20 cellular contexts compared by ENCODE assay signal in the genomic region with DNA sequence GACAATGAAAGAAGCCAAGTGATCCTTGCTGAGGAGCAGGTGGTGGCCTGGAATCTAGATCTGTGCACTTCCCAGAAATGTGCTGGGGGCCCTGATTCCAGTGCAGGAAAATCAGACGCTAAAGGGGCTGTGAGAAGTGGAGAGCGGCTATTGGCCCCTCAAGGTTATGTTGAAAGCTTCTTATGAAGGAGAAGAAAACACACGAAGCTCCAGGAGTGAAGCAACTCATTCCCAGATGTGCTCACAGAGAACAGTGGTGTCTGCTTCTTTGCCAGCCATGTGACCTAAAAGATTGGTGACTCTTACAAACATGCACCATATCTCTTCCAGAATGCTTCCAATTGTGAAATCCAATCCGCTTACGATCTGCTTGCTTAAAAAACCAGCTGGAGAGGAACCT.
DNase-seq lines count a peak whose midpoint lies in the region; ATAC-seq and TF ChIP-seq lines count a peak whose summit lies in the region.
"Had no signal": no experiment of that assay in that cellular context is flagged by ENCODE, and none has a peak within 500 bp of the region (broad histone marks: within the 10 kb centered on the region; RNA-seq: fewer than 3 reads in every experiment).

No MANE protein-coding gene starts in this region.

- no peaks in the 10 kb centered on the region for H3K4me1 Mint-ChIP-seq in natural killer cell treated with Interleukin-12 subunit alpha and Interleukin-12 subunit beta and Interleukin-15 and Interleukin-18, amount 100 ng/mL, for 72 hours (ENCODE audit: low read depth in 2 of 2)

- WGBS in heart left ventricle, 4 donors: 80 to 82% (median 81%) methylated on average over 5 of the region's 5 CpGs
- whole genome bisulfite sequencing in smooth muscle cell (ENCODE audit: low lambda C conversion rate): 74% methylated on average over 5 of the region's 5 CpGs

- H3K27ac Mint-ChIP-seq in natural killer cell treated with Interleukin-12 subunit alpha and Interleukin-12 subunit beta and Interleukin-15 and Interleukin-18, amount 100 ng/mL, for 72 hours: no peak overlapping the region

- H3K4me1 ChIP-seq in breast epithelium (no peaks in the 10 kb centered on the region), heart left ventricle (peaks cover 3 to 37% (median 23%) of the 10 kb centered on the region in 12 donors), smooth muscle cell (ENCODE audit: low read depth) (peaks cover 3% of the 10 kb centered on the region)
- H3K4me1 ChIP-seq: A549 had no signal

- H3K4me2 ChIP-seq in smooth muscle cell: no peak overlapping the region
- H3K4me2 ChIP-seq: A549, SK-N-SH had no signal

- H3K9ac ChIP-seq in smooth muscle cell (ENCODE audit: low read depth): no peak overlapping the region
- H3K9ac ChIP-seq: SK-N-SH had no signal

- no peaks in the 10 kb centered on the region for H3K79me2 ChIP-seq in smooth muscle cell (ENCODE audit: low read depth)

- H3K36me3 ChIP-seq in breast epithelium (no peaks in the 10 kb centered on the region), heart left ventricle (no peaks in the 10 kb centered on the region), smooth muscle cell (ENCODE audit: low read depth) (peaks cover 2% of the 10 kb centered on the region)
- H3K36me3 ChIP-seq: ascending aorta, transverse colon had no signal

- H3K4me3 Mint-ChIP-seq in natural killer cell treated with Interleukin-12 subunit alpha and Interleukin-12 subunit beta and Interleukin-15 and Interleukin-18, amount 100 ng/mL, for 72 hours: no peak overlapping the region

- ATAC-seq in heart left ventricle: peak in 3 of 4 donors; percentile 26 to 53 (median 47)
- peak; percentile 68 for ATAC-seq in sciatic nerve
- no peak for ATAC-seq in natural killer cell treated with Interleukin-12 subunit alpha and Interleukin-12 subunit beta and Interleukin-15 and Interleukin-18, amount 100 ng/mL, for 72 hours
- ATAC-seq: A549, HCT116 had no signal

- peaks cover 12% of the 10 kb centered on the region for H3K9me3 Mint-ChIP-seq in natural killer cell treated with Interleukin-12 subunit alpha and Interleukin-12 subunit beta and Interleukin-15 and Interleukin-18, amount 100 ng/mL, for 72 hours

- no peaks in the 10 kb centered on the region for H3K36me3 Mint-ChIP-seq in natural killer cell treated with Interleukin-12 subunit alpha and Interleukin-12 subunit beta and Interleukin-15 and Interleukin-18, amount 100 ng/mL, for 72 hours

- no peak for TF ChIP-seq POLR2A in breast epithelium (IDR thresholded peaks at IDR 0.05)
- no peak for TF ChIP-seq POLR2A in heart left ventricle (IDR thresholded peaks at IDR 0.05)

- H3K27ac ChIP-seq in breast epithelium (peak overlapping the region; percentile 37 to 77), heart left ventricle (peak overlapping the region in 6 of 12 donors; percentile 8 to 54 (median 36)), dorsolateral prefrontal cortex (no peak overlapping the region), smooth muscle cell (ENCODE audit: low read depth) (no peak overlapping the region)
- H3K27ac ChIP-seq: A549, ascending aorta, transverse colon had no signal

- H3K27me3 ChIP-seq in breast epithelium (no peaks in the 10 kb centered on the region), heart left ventricle (no peaks in the 10 kb centered on the region), dorsolateral prefrontal cortex (no peaks in the 10 kb centered on the region), smooth muscle cell (ENCODE audit: low read depth) (no peaks in the 10 kb centered on the region)
- H3K27me3 ChIP-seq: ascending aorta, transverse colon had no signal

- no peak for TF ChIP-seq CTCF in AG09309 (IDR thresholded peaks at IDR 0.05; ENCODE audit: control insufficient read depth, insufficient read depth, low read depth, low read length, missing control alignments)
- no peak for TF ChIP-seq CTCF in breast epithelium (IDR thresholded peaks at IDR 0.05)
- TF ChIP-seq CTCF in heart left ventricle (IDR thresholded peaks at IDR 0.05): no peak
- no peak for TF ChIP-seq CTCF in dorsolateral prefrontal cortex (IDR thresholded peaks at IDR 0.05 in 54 of 56, conservative IDR thresholded peaks at IDR 0.05 in 2 of 56; ENCODE audit: low read depth in 1 of 56, partially characterized antibody in 56 of 56)
- TF ChIP-seq CTCF in smooth muscle cell (IDR thresholded peaks at IDR 0.05; ENCODE audit: borderline replicate concordance, insufficient read depth, poor library complexity, severe bottlenecking): no peak

- H3K4me3 ChIP-seq in AG09309 (ENCODE audit: control insufficient read depth, low read depth, low read length): no peak overlapping the region
- H3K4me3 ChIP-seq in breast epithelium: no peak overlapping the region
- no peak overlapping the region for H3K4me3 ChIP-seq in heart left ventricle
- no peak overlapping the region for H3K4me3 ChIP-seq in dorsolateral prefrontal cortex
- no peak overlapping the region for H3K4me3 ChIP-seq in smooth muscle cell
- H3K4me3 ChIP-seq: A549, ascending aorta, transverse colon had no signal

- H3K9me3 ChIP-seq in breast epithelium (peaks cover 0 to 4% of the 10 kb centered on the region in 2 donors), heart left ventricle (no peaks in the 10 kb centered on the region), smooth muscle cell (replicated peaks; ENCODE audit: low read depth) (no peaks in the 10 kb centered on the region)
- H3K9me3 ChIP-seq: A549, ascending aorta, SK-N-SH, transverse colon had no signal

- intact Hi-C loops in breast epithelium (cut with DNase I; ENCODE audit: low total_unique reads): no loop called here
- intact Hi-C loops in heart left ventricle (cut with DNase I): loop anchor here in 5 of 10 donors (5.0 to 10.0 kb wide), 10 partner anchors 152 to 676 kb away; a partner anchor contains a TSS
- intact Hi-C loops in sciatic nerve (cut with DNase I): no loop called here
- intact Hi-C loops in dorsolateral prefrontal cortex (cut with DNase I): no loop called here

- no peaks in the 10 kb centered on the region for H4K20me1 ChIP-seq in smooth muscle cell (ENCODE audit: low read depth)

- H3F3A ChIP-seq in smooth muscle cell (ENCODE audit: low read depth): peaks cover 13% of the 10 kb centered on the region

- DNase-seq in AG09309 (ENCODE audit: low read depth) (peak; percentile 77), breast epithelium (ENCODE audit: low spot score in 2 of 2) (no peak), heart left ventricle (peak in 3 of 5 donors; percentile 17 to 50 (median 49)), sciatic nerve (ENCODE audit: low spot score) (no peak), dorsolateral prefrontal cortex (no peak), kidney glomerular epithelial cell (lab: John Stamatoyannopoulos, UW) (no peak), smooth muscle cell (lab: John Stamatoyannopoulos, UW; ENCODE audit: unreplicated experiment) (no peak)
- DNase-seq in natural killer cell treated with Interleukin-12 subunit alpha and Interleukin-12 subunit beta and Interleukin-15 and Interleukin-18, amount 100 ng/mL, for 72 hours (ENCODE audit: low spot score): no peak
- DNase-seq: activated CD4-positive, alpha-beta T cell treated with anti-CD3 and anti-CD28 coated beads for 1 hour; activated CD8-positive, alpha-beta memory T cell treated with anti-CD3 and anti-CD28 coated beads, Interleukin-2, amount 50 U/mL, for 48 hours; activated naive CD4-positive, alpha-beta T cell; cortex of kidney; Kasumi-1; NCI-H1417; SK-N-SH; T1000; transverse colon had no signal

- H2AFZ ChIP-seq in smooth muscle cell (ENCODE audit: low read depth): no peak overlapping the region

- no peaks in the 10 kb centered on the region for H3K27me3 Mint-ChIP-seq in natural killer cell treated with Interleukin-12 subunit alpha and Interleukin-12 subunit beta and Interleukin-15 and Interleukin-18, amount 100 ng/mL, for 72 hours

Comparison
In these comparisons a context has a peak if more than half of its experiments do, and no peak if none do; other contexts are left out.
1. DNase-seq: peak in AG09309 (single experiment) and heart left ventricle (3 of 5); none in breast epithelium (0 of 2), sciatic nerve (single experiment), natural killer cell treated with Interleukin-12 subunit alpha and Interleukin-12 subunit beta and Interleukin-15 and Interleukin-18, amount 100 ng/mL, for 72 hours (single experiment), dorsolateral prefrontal cortex (0 of 10), kidney glomerular epithelial cell (single experiment) and smooth muscle cell (single experiment).
2. H3K27ac ChIP-seq: peak in breast epithelium (2 of 2); none in dorsolateral prefrontal cortex (0 of 59) and smooth muscle cell (single experiment).
3. ATAC-seq: peak in heart left ventricle (3 of 4) and sciatic nerve (single experiment); none in natural killer cell treated with Interleukin-12 subunit alpha and Interleukin-12 subunit beta and Interleukin-15 and Interleukin-18, amount 100 ng/mL, for 72 hours (0 of 2).